In the genomic region with DNA sequence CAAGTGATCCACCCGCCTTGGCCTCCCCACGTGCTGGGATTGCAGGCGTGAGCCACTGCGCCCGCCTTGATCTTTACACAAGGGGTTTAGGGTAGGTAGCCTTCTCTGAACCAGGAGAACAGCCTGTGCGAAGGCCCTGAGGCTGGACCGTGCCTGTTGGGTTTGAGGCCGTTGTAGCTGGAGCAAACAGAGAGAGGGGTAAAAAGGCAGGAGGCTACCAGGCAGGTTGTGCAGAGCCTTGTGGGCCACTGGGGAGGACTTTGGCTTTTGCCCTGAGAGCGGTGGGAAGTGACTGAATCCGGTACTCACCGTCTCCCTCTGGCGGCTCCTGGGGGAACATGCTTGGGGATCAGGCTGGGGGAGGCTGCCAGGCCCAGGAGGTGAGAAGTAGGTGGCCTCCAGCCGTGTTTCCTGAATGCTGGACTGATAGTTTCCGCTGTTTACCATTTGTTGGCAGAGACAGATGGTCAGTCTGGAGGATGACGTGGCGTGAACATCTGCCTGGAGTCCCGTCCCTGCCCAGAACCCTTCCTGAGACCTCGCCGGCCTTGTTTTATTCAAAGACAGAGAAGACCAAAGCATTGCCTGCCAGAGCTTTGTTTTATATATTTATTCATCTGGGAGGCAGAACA, we compare ENCODE assay signal across 8 cellular contexts. TPM values are rescaled to one million over a fixed set of nuclear protein-coding genes. Genes with fewer than 3 reads are reported as not detected.
DNase-seq lines count a peak whose midpoint lies in the region; ATAC-seq and TF ChIP-seq lines count a peak whose summit lies in the region.

No MANE protein-coding gene starts in this region.

- no peak overlapping the region for H4K91ac ChIP-seq in H9 (ENCODE audit: insufficient read length, low read depth, low read length)

- peaks cover 5% of the 10 kb centered on the region for H4K20me1 ChIP-seq in H9 (ENCODE audit: control insufficient read depth, insufficient read depth, insufficient read length)

- H3K4me2 ChIP-seq in H9 (ENCODE audit: insufficient read depth, insufficient read length, low read length): no peak overlapping the region

- H3T11ph ChIP-seq in H9 (ENCODE audit: low read length): no peak overlapping the region

- H3K14ac ChIP-seq in H9 (ENCODE audit: insufficient read depth, low read length): no peak overlapping the region

- H3K27ac ChIP-seq in H9 (ENCODE audit: insufficient read length, low read depth, low read length): no peak overlapping the region

- H3K18ac ChIP-seq in H9 (ENCODE audit: insufficient read length, low read depth, low read length): no peak overlapping the region

- no peak overlapping the region for H4K5ac ChIP-seq in H9 (ENCODE audit: insufficient read length, low read depth, low read length)

- H3K23ac ChIP-seq in H9 (ENCODE audit: insufficient read length, low read depth, low read length): no peak overlapping the region

- no peaks in the 10 kb centered on the region for H3K79me2 ChIP-seq in H9 (ENCODE audit: insufficient read depth, low read length)

- no peak overlapping the region for H2BK15ac ChIP-seq in H9 (ENCODE audit: low read depth, low read length)

- H3K56ac ChIP-seq in H9 (ENCODE audit: insufficient read length, low read depth, low read length): no peak overlapping the region

- no peak overlapping the region for H2AFZ ChIP-seq in H9 (ENCODE audit: low read length)

- no CpG with 5 or more reads among the region's 19 CpGs for WGBS in H9 (ENCODE audit: extremely low coverage, insufficient read length, low lambda C conversion rate)

- no peak overlapping the region for H3K4me3 Mint-ChIP-seq in H9
- H3K4me3 Mint-ChIP-seq in activated CD8-positive, alpha-beta memory T cell treated with anti-CD3 and anti-CD28 coated beads, Interleukin-2, amount 10 ng/mL, durations not matched to agents 7 days and 5 days: no peak overlapping the region

- TF ChIP-seq CTCF in H9 (conservative IDR thresholded peaks at IDR 0.05): peak; percentile 83

- H3K36me3 Mint-ChIP-seq in H9 (ENCODE audit: insufficient read depth in 1 of 3, low read depth in 3 of 3): peaks cover 53 to 75% (median 71%) of the 10 kb centered on the region in 3 experiments
- peaks cover 57% of the 10 kb centered on the region for H3K36me3 Mint-ChIP-seq in activated CD8-positive, alpha-beta memory T cell treated with anti-CD3 and anti-CD28 coated beads, Interleukin-2, amount 10 ng/mL, durations not matched to agents 7 days and 5 days

- H3K23me2 ChIP-seq in H9 (ENCODE audit: insufficient read length, low read depth, low read length, poor library complexity, severe bottlenecking): no peaks in the 10 kb centered on the region

- CTCF ChIA-PET in activated CD8-positive, alpha-beta memory T cell treated with anti-CD3 and anti-CD28 coated beads, Interleukin-2, amount 10 ng/mL, durations not matched to agents 7 days and 5 days (lab: Charles Lee): interaction anchor here (0.5 to 4.7 kb wide), 2 partner anchors 95 to 202 kb away, joined by 4 to 22 read pairs; no protein-coding TSS in a partner anchor

- peaks cover 3% of the 10 kb centered on the region for H3K79me1 ChIP-seq in H9 (ENCODE audit: insufficient read depth, low read depth, low read length, poor library complexity, severe bottlenecking)

- no peaks in the 10 kb centered on the region for H3K9me3 Mint-ChIP-seq in H9
- no peaks in the 10 kb centered on the region for H3K9me3 Mint-ChIP-seq in activated CD8-positive, alpha-beta memory T cell treated with anti-CD3 and anti-CD28 coated beads, Interleukin-2, amount 10 ng/mL, durations not matched to agents 7 days and 5 days (ENCODE audit: low read depth)

- no peak overlapping the region for H4K8ac ChIP-seq in H9 (replicated peaks; ENCODE audit: insufficient read length, low read depth, low read length)

- H3K9ac ChIP-seq in H9 (ENCODE audit: extremely low read depth, insufficient read length, low read length): no peak overlapping the region

- no peaks in the 10 kb centered on the region for H3K27me3 ChIP-seq in H9 (ENCODE audit: insufficient read depth, low read length)

- H2BK12ac ChIP-seq in H9 (ENCODE audit: insufficient read length, low read depth, low read length): no peak overlapping the region

- no peak overlapping the region for H3K4ac ChIP-seq in H9 (ENCODE audit: low read depth, low read length)

- H2BK5ac ChIP-seq in H9 (ENCODE audit: insufficient read length, low read length): no peak overlapping the region

- H3K27ac Mint-ChIP-seq in H9: peak overlapping the region in 2 of 3 experiments; percentile 52 to 91; a peak in 3 of 7 replicates
- H3K27ac Mint-ChIP-seq in activated CD8-positive, alpha-beta memory T cell treated with anti-CD3 and anti-CD28 coated beads, Interleukin-2, amount 10 ng/mL, durations not matched to agents 7 days and 5 days: no peak overlapping the region

- H3K27me3 Mint-ChIP-seq in H9 (ENCODE audit: low read depth): no peaks in the 10 kb centered on the region
- H3K27me3 Mint-ChIP-seq in activated CD8-positive, alpha-beta memory T cell treated with anti-CD3 and anti-CD28 coated beads, Interleukin-2, amount 10 ng/mL, durations not matched to agents 7 days and 5 days: no peaks in the 10 kb centered on the region

- H3K4me1 ChIP-seq in H9 (ENCODE audit: insufficient read depth, low read length): no peaks in the 10 kb centered on the region

- peak; percentile 72 for ATAC-seq in activated CD8-positive, alpha-beta memory T cell treated with anti-CD3 and anti-CD28 coated beads, Interleukin-2, amount 10 ng/mL, durations not matched to agents 7 days and 5 days
- no peak for ATAC-seq in GM21528 (IDR thresholded peaks at IDR 0.05; ENCODE audit: low FRiP score, unreplicated experiment)

- no peak overlapping the region for H2AK5ac ChIP-seq in H9 (ENCODE audit: insufficient read length, low read length)

- no peak overlapping the region for H2BK120ac ChIP-seq in H9 (ENCODE audit: low read depth, low read length, poor library complexity, severe bottlenecking)

- DNase-seq in AG20443 (ENCODE audit: low spot score): peak; percentile 87
- DNase-seq in H9: peak; percentile 84
- DNase-seq in NOMO-1 treated with dmso at 0.1 percent for 144 hours (lab: John Stamatoyannopoulos, UW; ENCODE audit: unreplicated experiment): peak; percentile 44
- peak; percentile 75 for DNase-seq in activated CD8-positive, alpha-beta memory T cell treated with anti-CD3 and anti-CD28 coated beads, Interleukin-2, amount 10 ng/mL, durations not matched to agents 7 days and 5 days
- DNase-seq in epidermal melanocyte (ENCODE audit: insufficient read length, low spot score): peak; percentile 81
- peak; percentile 84 for DNase-seq in mucosa of gallbladder (ENCODE audit: low spot score)
- DNase-seq in stimulated activated CD8-positive, alpha-beta memory T cell treated with anti-CD3 and anti-CD28 coated beads, Interleukin-7, amount 100 ng/mL, for 1 hour (ENCODE audit: low read depth in 2 of 2): peak; percentile 46 to 48

- H3K9me3 ChIP-seq in H9 (ENCODE audit: control insufficient read depth, low read depth, low read length): no peaks in the 10 kb centered on the region

- H3K4me1 Mint-ChIP-seq in H9: no peaks in the 10 kb centered on the region
- H3K4me1 Mint-ChIP-seq in activated CD8-positive, alpha-beta memory T cell treated with anti-CD3 and anti-CD28 coated beads, Interleukin-2, amount 10 ng/mL, durations not matched to agents 7 days and 5 days: peaks cover 2% of the 10 kb centered on the region

- no peak overlapping the region for H2BK20ac ChIP-seq in H9 (ENCODE audit: low read depth, low read length, poor library complexity, severe bottlenecking)

RNA-seq across cellular contexts. Expression of a gene that starts 24.6 kb away (rescaled TPM):
- 50.8 and 51.5 TPM in 2 replicates for total RNA-seq in H9 (2021)
- 10 to 100 TPM; 62.8 to 85.5 TPM for total RNA-seq in activated CD8-positive, alpha-beta memory T cell treated with anti-CD3 and anti-CD28 coated beads, Interleukin-2, amount 10 ng/mL, durations not matched to agents 7 days and 5 days
- 2.1 TPM for total RNA-seq in mucosa of gallbladder

RNA-seq across cellular contexts. Expression of a gene that starts 41.7 kb away (rescaled TPM):
- total RNA-seq in H9 (2021) (81.3 and 92.7 TPM in 2 replicates), mucosa of gallbladder (190 TPM)
- 100 to 1,000 TPM; 118 to 141 TPM for total RNA-seq in activated CD8-positive, alpha-beta memory T cell treated with anti-CD3 and anti-CD28 coated beads, Interleukin-2, amount 10 ng/mL, durations not matched to agents 7 days and 5 days

Comparison
In these comparisons a context has a peak if more than half of its experiments do, and no peak if none do; other contexts are left out.
1. RNA of a gene that starts 24.6 kb away (total RNA-seq): 62.8 to 85.5 TPM in activated CD8-positive, alpha-beta memory T cell treated with anti-CD3 and anti-CD28 coated beads, Interleukin-2, amount 10 ng/mL, durations not matched to agents 7 days and 5 days and 50.8 to 51.5 TPM in H9; 2.1 TPM in mucosa of gallbladder (single experiment); every median in the first group is over 10 times any median in the second.
2. Peak in every context shown above with its lines, with median percentiles within 50 percentile points of each other: DNase-seq.